In genomic region chr12:124498870-124499753, GRCh38 we compare ENCODE assay signal across 9 cellular contexts.
DNase-seq lines count a peak whose midpoint lies in the region; ATAC-seq, FAIRE-seq and TF ChIP-seq lines count a peak whose summit lies in the region.
"Had no signal": no experiment of that assay in that cellular context is flagged by ENCODE, and none has a peak within 500 bp of the region (broad histone marks: within the 10 kb centered on the region; RNA-seq: fewer than 3 reads in every experiment).

No MANE protein-coding gene starts in this region.

- WGBS in HepG2 (ENCODE audit: low lambda C conversion rate) = 96% methylated on average over 26 of the region's 26 CpGs
- WGBS in right lobe of liver (ENCODE audit: insufficient coverage, low coverage, low lambda C conversion rate, missing lambda C conversion rate) = 72% methylated on average over 16 of the region's 26 CpGs

- TF ChIP-seq CTCF in HepG2 (CRISPR knock-in tag; IDR thresholded peaks at IDR 0.05) (peak; percentile 22), right lobe of liver (IDR thresholded peaks at IDR 0.05) (no peak)

- in situ Hi-C loops in HepG2 (cut with HindIII; ENCODE audit: extremely low pct_ligation_motif_present, low pct_unique_long_range_greater_than_20kb) = no loop called here

- no peak for FAIRE-seq in HepG2 (lab: Jason Lieb, UNC)

- H3K36me3 ChIP-seq in HepG2 (replicated peaks in 1 of 2; ENCODE audit: control insufficient read depth in 1 of 2, insufficient read depth in 2 of 2, low read length in 2 of 2) (peaks cover 0 to 4% of the 10 kb centered on the region in 2 experiments; a peak in 2 of 5 replicates), right lobe of liver (no peaks in the 10 kb centered on the region)

- intact Hi-C loops in HepG2 (cut with micrococcal nuclease; ENCODE audit: unreplicated experiment) = no loop called here
- intact Hi-C loops in right lobe of liver (cut with DNase I) = no loop called here
- intact Hi-C loops in dendritic cell treated with granulocyte-macrophage colony-stimulating factor and Interleukin-4, amounts not matched to agents 40 ng/mL and 50 ng/mL, for 4 days (cut with micrococcal nuclease) = no loop called here

- H3K79me2 ChIP-seq in HepG2 (ENCODE audit: insufficient read depth, low read length) = peaks cover 10% of the 10 kb centered on the region

- TF ChIP-seq EP300 in HepG2 (IDR thresholded peaks at IDR 0.05; ENCODE audit: low read depth in 2 of 2, low read length in 2 of 2) (no peak), HepG2 (CRISPR knock-in tag; IDR thresholded peaks at IDR 0.05; ENCODE audit: borderline replicate concordance) (no peak)

- TF ChIP-seq POLR2A in HepG2 (IDR thresholded peaks at IDR 0.05; ENCODE audit: insufficient read depth in 1 of 2, low read depth in 2 of 2, low read length in 2 of 2) = no peak
- no peak for TF ChIP-seq POLR2A in right lobe of liver (IDR thresholded peaks at IDR 0.05)

- no peaks in the 10 kb centered on the region for H3K9me3 Mint-ChIP-seq in dendritic cell treated with granulocyte-macrophage colony-stimulating factor and Interleukin-4, amounts not matched to agents 40 ng/mL and 50 ng/mL, for 4 days
- H3K9me3 Mint-ChIP-seq in naive thymus-derived CD8-positive, alpha-beta T cell = no peaks in the 10 kb centered on the region

- BruUV-seq in HepG2 (replicated peaks; lab: Mats Ljungman, UMichigan) = no TSS peak

- H3K9me3 ChIP-seq in HepG2 (ENCODE audit: low read length) (no peaks in the 10 kb centered on the region), right lobe of liver (no peaks in the 10 kb centered on the region)

- H3K9ac ChIP-seq in HepG2 (ENCODE audit: insufficient read depth, low read depth, low read length) = no peak overlapping the region

- H3K4me3 Mint-ChIP-seq in dendritic cell treated with granulocyte-macrophage colony-stimulating factor and Interleukin-4, amounts not matched to agents 40 ng/mL and 50 ng/mL, for 4 days = peak overlapping the region; percentile 10
- H3K4me3 Mint-ChIP-seq in naive thymus-derived CD8-positive, alpha-beta T cell = peak overlapping the region in 1 of 10 donors; percentile 63

- ATAC-seq in HepG2 = no peak
- no peak for ATAC-seq in right lobe of liver
- ATAC-seq in naive thymus-derived CD8-positive, alpha-beta T cell = no peak
- no peak for ATAC-seq in HG03039 (IDR thresholded peaks at IDR 0.05; ENCODE audit: unreplicated experiment)
- no peak for ATAC-seq in HG03432 (IDR thresholded peaks at IDR 0.05; ENCODE audit: unreplicated experiment)

- peaks cover 74% of the 10 kb centered on the region for H3K36me3 Mint-ChIP-seq in dendritic cell treated with granulocyte-macrophage colony-stimulating factor and Interleukin-4, amounts not matched to agents 40 ng/mL and 50 ng/mL, for 4 days (ENCODE audit: low read depth)
- H3K36me3 Mint-ChIP-seq in naive thymus-derived CD8-positive, alpha-beta T cell = peaks cover 0 to 17% (median 0%) of the 10 kb centered on the region in 3 donors

- peak overlapping the region; percentile 64 for H3K27ac Mint-ChIP-seq in dendritic cell treated with granulocyte-macrophage colony-stimulating factor and Interleukin-4, amounts not matched to agents 40 ng/mL and 50 ng/mL, for 4 days
- peak overlapping the region in 7 of 10 donors; percentile 54 to 89 (median 82) for H3K27ac Mint-ChIP-seq in naive thymus-derived CD8-positive, alpha-beta T cell

- H3K4me1 ChIP-seq in HepG2 (ENCODE audit: insufficient read depth, low read length) (peaks cover 27% of the 10 kb centered on the region), right lobe of liver (peaks cover 0 to 27% (median 8%) of the 10 kb centered on the region in 4 donors)

- TF ChIP-seq RAD21 in HepG2 (CRISPR knock-in tag; IDR thresholded peaks at IDR 0.05) = no peak

- H3K4me2 ChIP-seq in HepG2 (ENCODE audit: low read depth, low read length) = no peak overlapping the region

- no peak overlapping the region for H2AFZ ChIP-seq in HepG2 (ENCODE audit: low read length)

- H3K27ac ChIP-seq in HepG2 (ENCODE audit: extremely low read length, insufficient read depth, low read length) = no peak overlapping the region
- no peak overlapping the region for H3K27ac ChIP-seq in right lobe of liver

- POLR2A ChIA-PET in HepG2 (lab: Yijun Ruan, JAX) = no interaction called here
- POLR2A ChIA-PET in naive thymus-derived CD8-positive, alpha-beta T cell (lab: Charles Lee) = no interaction called here

- H4K20me1 ChIP-seq in HepG2 (ENCODE audit: insufficient read depth, low read length) = peaks cover 31% of the 10 kb centered on the region; the same call in 1 of the 2 replicates

- CTCF ChIA-PET in HepG2 (lab: Yijun Ruan, JAX; ENCODE audit: low intra/inter-chr PET ratio, low total read pairs) = no interaction called here

- H3K27me3 Mint-ChIP-seq in dendritic cell treated with granulocyte-macrophage colony-stimulating factor and Interleukin-4, amounts not matched to agents 40 ng/mL and 50 ng/mL, for 4 days = no peaks in the 10 kb centered on the region
- H3K27me3 Mint-ChIP-seq in naive thymus-derived CD8-positive, alpha-beta T cell = peaks cover 0 to 1% (median 0%) of the 10 kb centered on the region in 5 donors

- H3K27me3 ChIP-seq in HepG2 (ENCODE audit: control insufficient read depth in 1 of 2, insufficient read depth in 2 of 2, low read length in 2 of 2) = no peaks in the 10 kb centered on the region
- H3K27me3 ChIP-seq in right lobe of liver = no peaks in the 10 kb centered on the region

- peaks cover 96% of the 10 kb centered on the region for H3K4me1 Mint-ChIP-seq in dendritic cell treated with granulocyte-macrophage colony-stimulating factor and Interleukin-4, amounts not matched to agents 40 ng/mL and 50 ng/mL, for 4 days (ENCODE audit: low read depth)
- H3K4me1 Mint-ChIP-seq in naive thymus-derived CD8-positive, alpha-beta T cell = peaks cover 46 to 80% (median 74%) of the 10 kb centered on the region in 4 donors

- no peak for DNase-seq in HepG2 (ENCODE audit: low spot score)
- DNase-seq in right lobe of liver = no peak
- no peak for DNase-seq in naive thymus-derived CD8-positive, alpha-beta T cell
- DNase-seq in activated T-cell treated with anti-CD3 and anti-CD28 coated beads, Interleukin-2, amount 50 U/mL, for 1 hour = no peak
- DNase-seq in middle frontal gyrus (ENCODE audit: extremely low spot score, low spot score) = no peak
- DNase-seq: NCI-H2029 had no signal

- no peak overlapping the region for H3K4me3 ChIP-seq in HepG2 (replicated peaks in 1 of 3; ENCODE audit: insufficient read depth in 1 of 3, low read depth in 2 of 3, low read length in 3 of 3)
- no peak overlapping the region for H3K4me3 ChIP-seq in right lobe of liver

TF ChIP-seq in HepG2, 621 proteins besides CTCF, POLR2A, EP300 and RAD21:
- no peak for TF ChIP-seq ZNF552 (CRISPR knock-in tag; IDR thresholded peaks at IDR 0.05; ENCODE audit: borderline replicate concordance)
- peak; percentile 90 for TF ChIP-seq ATF7 (IDR thresholded peaks at IDR 0.05)
- no peak for TF ChIP-seq ATF7 (CRISPR knock-in tag; IDR thresholded peaks at IDR 0.05)
- TF ChIP-seq CHD4 (IDR thresholded peaks at IDR 0.05; ENCODE audit: borderline replicate concordance, low read length) = no peak
- no peak for TF ChIP-seq HDAC6 (IDR thresholded peaks at IDR 0.05; ENCODE audit: low read depth, low read length)
